In the genomic region with DNA sequence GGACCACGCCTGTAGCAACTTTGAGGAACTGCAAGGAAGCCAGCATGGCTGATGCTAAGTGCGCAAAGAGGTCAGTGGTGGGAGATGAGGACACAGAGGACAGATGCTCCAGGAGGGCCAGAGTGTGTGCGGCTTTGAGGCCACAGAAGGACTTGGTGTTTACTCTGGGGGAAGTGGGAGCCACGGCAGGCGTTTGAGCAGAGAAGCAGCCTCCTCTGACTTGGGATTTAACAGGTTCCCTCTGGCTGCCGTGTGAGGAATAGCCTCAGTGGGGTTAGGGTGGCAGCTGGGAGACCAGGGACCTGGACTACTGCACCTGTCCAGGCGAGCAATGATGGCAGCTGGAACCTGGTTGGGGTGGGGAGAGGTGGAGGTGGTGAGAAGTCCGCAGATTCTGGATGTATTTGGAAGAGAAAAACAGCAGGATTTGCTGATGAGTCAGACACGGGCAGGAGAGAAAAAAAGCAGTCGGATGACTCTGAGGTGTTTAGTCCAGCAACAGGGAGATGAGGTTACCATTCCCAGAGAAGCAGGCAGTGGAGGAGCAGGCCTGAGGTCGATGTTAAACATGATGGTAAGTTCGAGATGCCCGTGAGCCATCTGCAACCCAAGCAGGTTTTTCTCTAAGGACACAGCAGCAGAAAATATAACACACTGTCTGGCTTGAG, we compare ENCODE assay signal across 10 cellular contexts.
DNase-seq lines count a peak whose midpoint lies in the region; ATAC-seq lines count a peak whose summit lies in the region.
"Had no signal": no experiment of that assay in that cellular context is flagged by ENCODE, and none has a peak within 500 bp of the region (broad histone marks: within the 10 kb centered on the region; RNA-seq: fewer than 3 reads in every experiment).

No MANE protein-coding gene starts in this region.

- H3K27me3 ChIP-seq in adipocyte (replicated peaks; ENCODE audit: control insufficient read depth, insufficient read depth, low read length) = peaks cover 3% of the 10 kb centered on the region
- H3K27me3 ChIP-seq: left lung had no signal

- no peak for DNase-seq in activated naive CD8-positive, alpha-beta T cell treated with anti-CD3 and anti-CD28 coated beads, Interleukin-2, amount 10 ng/mL, durations not matched to agents 7 days and 5 days
- DNase-seq in activated naive CD8-positive, alpha-beta T cell treated with anti-CD3 and anti-CD28 coated beads for 36 hours = no peak
- DNase-seq in adipocyte (ENCODE audit: low read depth) (peak; percentile 39), kidney tubule cell (ENCODE audit: low spot score) (peak; percentile 87), mesenteric fat pad (ENCODE audit: low spot score) (no peak)
- no peak for DNase-seq in activated CD4-positive, alpha-beta T cell treated with anti-CD3 and anti-CD28 coated beads, Interleukin-2, amount 10 ng/mL, durations not matched to agents 7 days and 5 days
- DNase-seq in stimulated activated CD4-positive, alpha-beta T cell treated with anti-CD3 and anti-CD28 coated beads, Interleukin-2, amount 100 ng/mL, for 48 hours = no peak
- no peak for DNase-seq in activated naive CD4-positive, alpha-beta T cell treated with anti-CD3 and anti-CD28 coated beads for 36 hours
- DNase-seq: CD4-positive, CD25-positive, alpha-beta regulatory T cell had no signal

- H3K36me3 Mint-ChIP-seq in activated naive CD8-positive, alpha-beta T cell treated with anti-CD3 and anti-CD28 coated beads, Interleukin-2, amount 10 ng/mL, durations not matched to agents 7 days and 5 days = no peaks in the 10 kb centered on the region
- H3K36me3 Mint-ChIP-seq in activated naive CD8-positive, alpha-beta T cell treated with anti-CD3 and anti-CD28 coated beads for 36 hours = no peaks in the 10 kb centered on the region
- H3K36me3 Mint-ChIP-seq in activated CD4-positive, alpha-beta T cell treated with anti-CD3 and anti-CD28 coated beads, Interleukin-2, amount 10 ng/mL, durations not matched to agents 7 days and 5 days (ENCODE audit: low read depth) = no peaks in the 10 kb centered on the region
- H3K36me3 Mint-ChIP-seq in activated naive CD4-positive, alpha-beta T cell treated with anti-CD3 and anti-CD28 coated beads for 36 hours (ENCODE audit: low read depth) = no peaks in the 10 kb centered on the region

- peak overlapping the region; percentile 12 for H3K27ac Mint-ChIP-seq in activated naive CD8-positive, alpha-beta T cell treated with anti-CD3 and anti-CD28 coated beads, Interleukin-2, amount 10 ng/mL, durations not matched to agents 7 days and 5 days
- no peak overlapping the region for H3K27ac Mint-ChIP-seq in activated naive CD8-positive, alpha-beta T cell treated with anti-CD3 and anti-CD28 coated beads for 36 hours
- no peak overlapping the region for H3K27ac Mint-ChIP-seq in activated CD4-positive, alpha-beta T cell treated with anti-CD3 and anti-CD28 coated beads, Interleukin-2, amount 10 ng/mL, durations not matched to agents 7 days and 5 days
- no peak overlapping the region for H3K27ac Mint-ChIP-seq in activated naive CD4-positive, alpha-beta T cell treated with anti-CD3 and anti-CD28 coated beads for 36 hours
- H3K27ac Mint-ChIP-seq: CD4-positive, CD25-positive, alpha-beta regulatory T cell had no signal

- no peaks in the 10 kb centered on the region for H3K36me3 ChIP-seq in adipocyte (ENCODE audit: control insufficient read depth, insufficient read depth, low read length, severe bottlenecking)
- H3K36me3 ChIP-seq: left lung had no signal

- POLR2A ChIA-PET in activated naive CD8-positive, alpha-beta T cell treated with anti-CD3 and anti-CD28 coated beads, Interleukin-2, amount 10 ng/mL, durations not matched to agents 7 days and 5 days (lab: Charles Lee) = no interaction called here
- POLR2A ChIA-PET in activated CD4-positive, alpha-beta T cell treated with anti-CD3 and anti-CD28 coated beads, Interleukin-2, amount 10 ng/mL, durations not matched to agents 7 days and 5 days (lab: Charles Lee) = no interaction called here

- intact Hi-C loops in activated naive CD4-positive, alpha-beta T cell treated with anti-CD3 and anti-CD28 coated beads for 36 hours (cut with micrococcal nuclease) = no loop called here

- H3K9me3 Mint-ChIP-seq in activated naive CD8-positive, alpha-beta T cell treated with anti-CD3 and anti-CD28 coated beads, Interleukin-2, amount 10 ng/mL, durations not matched to agents 7 days and 5 days = no peaks in the 10 kb centered on the region
- no peaks in the 10 kb centered on the region for H3K9me3 Mint-ChIP-seq in activated naive CD8-positive, alpha-beta T cell treated with anti-CD3 and anti-CD28 coated beads for 36 hours
- H3K9me3 Mint-ChIP-seq in activated CD4-positive, alpha-beta T cell treated with anti-CD3 and anti-CD28 coated beads, Interleukin-2, amount 10 ng/mL, durations not matched to agents 7 days and 5 days = no peaks in the 10 kb centered on the region
- no peaks in the 10 kb centered on the region for H3K9me3 Mint-ChIP-seq in activated naive CD4-positive, alpha-beta T cell treated with anti-CD3 and anti-CD28 coated beads for 36 hours

- H3K4me3 ChIP-seq in adipocyte (ENCODE audit: low read length) = no peak overlapping the region
- H3K4me3 ChIP-seq: left lung had no signal

- H3K27me3 Mint-ChIP-seq in activated naive CD8-positive, alpha-beta T cell treated with anti-CD3 and anti-CD28 coated beads, Interleukin-2, amount 10 ng/mL, durations not matched to agents 7 days and 5 days = peaks cover 8% of the 10 kb centered on the region
- no peaks in the 10 kb centered on the region for H3K27me3 Mint-ChIP-seq in activated naive CD8-positive, alpha-beta T cell treated with anti-CD3 and anti-CD28 coated beads for 36 hours
- peaks cover 4% of the 10 kb centered on the region for H3K27me3 Mint-ChIP-seq in activated CD4-positive, alpha-beta T cell treated with anti-CD3 and anti-CD28 coated beads, Interleukin-2, amount 10 ng/mL, durations not matched to agents 7 days and 5 days
- no peaks in the 10 kb centered on the region for H3K27me3 Mint-ChIP-seq in activated naive CD4-positive, alpha-beta T cell treated with anti-CD3 and anti-CD28 coated beads for 36 hours (ENCODE audit: low read depth)
- H3K27me3 Mint-ChIP-seq: CD4-positive, CD25-positive, alpha-beta regulatory T cell had no signal

- no peak overlapping the region for H3K4me3 Mint-ChIP-seq in activated naive CD8-positive, alpha-beta T cell treated with anti-CD3 and anti-CD28 coated beads, Interleukin-2, amount 10 ng/mL, durations not matched to agents 7 days and 5 days
- H3K4me3 Mint-ChIP-seq in activated naive CD8-positive, alpha-beta T cell treated with anti-CD3 and anti-CD28 coated beads for 36 hours = no peak overlapping the region
- no peak overlapping the region for H3K4me3 Mint-ChIP-seq in activated CD4-positive, alpha-beta T cell treated with anti-CD3 and anti-CD28 coated beads, Interleukin-2, amount 10 ng/mL, durations not matched to agents 7 days and 5 days
- no peak overlapping the region for H3K4me3 Mint-ChIP-seq in activated naive CD4-positive, alpha-beta T cell treated with anti-CD3 and anti-CD28 coated beads for 36 hours
- H3K4me3 Mint-ChIP-seq: CD4-positive, CD25-positive, alpha-beta regulatory T cell had no signal

- CTCF ChIA-PET in activated CD4-positive, alpha-beta T cell treated with anti-CD3 and anti-CD28 coated beads, Interleukin-2, amount 10 ng/mL, durations not matched to agents 7 days and 5 days (lab: Charles Lee) = interaction anchor here (0.6 to 0.8 kb wide), 2 partner anchors 11 to 31 kb away, joined by 3 read pairs; no protein-coding TSS in a partner anchor
- CTCF ChIA-PET in activated naive CD4-positive, alpha-beta T cell treated with anti-CD3 and anti-CD28 coated beads for 36 hours (lab: Charles Lee) = interaction anchor here (1.3 kb wide), 1 partner anchor 10 kb away, joined by 4 read pairs; no protein-coding TSS in a partner anchor

- H3K4me1 ChIP-seq in adipocyte (ENCODE audit: control insufficient read depth, insufficient read depth, low read length) = peaks cover 12% of the 10 kb centered on the region

- peak overlapping the region; percentile 22 for H3K9ac ChIP-seq in adipocyte (ENCODE audit: low read length)

- peaks cover 12% of the 10 kb centered on the region for H3K4me1 Mint-ChIP-seq in activated naive CD8-positive, alpha-beta T cell treated with anti-CD3 and anti-CD28 coated beads, Interleukin-2, amount 10 ng/mL, durations not matched to agents 7 days and 5 days
- H3K4me1 Mint-ChIP-seq in activated naive CD8-positive, alpha-beta T cell treated with anti-CD3 and anti-CD28 coated beads for 36 hours = no peaks in the 10 kb centered on the region
- H3K4me1 Mint-ChIP-seq in activated CD4-positive, alpha-beta T cell treated with anti-CD3 and anti-CD28 coated beads, Interleukin-2, amount 10 ng/mL, durations not matched to agents 7 days and 5 days = no peaks in the 10 kb centered on the region
- peaks cover 3% of the 10 kb centered on the region for H3K4me1 Mint-ChIP-seq in activated naive CD4-positive, alpha-beta T cell treated with anti-CD3 and anti-CD28 coated beads for 36 hours (ENCODE audit: low read depth)

- peaks cover 2% of the 10 kb centered on the region for H3K9me3 ChIP-seq in adipocyte (ENCODE audit: control insufficient read depth, low read length)
- H3K9me3 ChIP-seq: left lung had no signal

- ATAC-seq in activated naive CD8-positive, alpha-beta T cell treated with anti-CD3 and anti-CD28 coated beads, Interleukin-2, amount 10 ng/mL, durations not matched to agents 7 days and 5 days (ENCODE audit: low read depth) = no peak
- ATAC-seq: left lung had no signal

Comparison
In these comparisons a context has a peak if more than half of its experiments do, and no peak if none do; other contexts are left out.
1. DNase-seq: peak in adipocyte (single experiment) and kidney tubule cell (single experiment); none in activated naive CD8-positive, alpha-beta T cell treated with anti-CD3 and anti-CD28 coated beads, Interleukin-2, amount 10 ng/mL, durations not matched to agents 7 days and 5 days (single experiment), activated naive CD8-positive, alpha-beta T cell treated with anti-CD3 and anti-CD28 coated beads for 36 hours (single experiment), mesenteric fat pad (single experiment), activated CD4-positive, alpha-beta T cell treated with anti-CD3 and anti-CD28 coated beads, Interleukin-2, amount 10 ng/mL, durations not matched to agents 7 days and 5 days (single experiment), stimulated activated CD4-positive, alpha-beta T cell treated with anti-CD3 and anti-CD28 coated beads, Interleukin-2, amount 100 ng/mL, for 48 hours (0 of 2) and activated naive CD4-positive, alpha-beta T cell treated with anti-CD3 and anti-CD28 coated beads for 36 hours (single experiment).